Comparison of ENCODE assay signal across 2 cellular contexts in genomic region chr19:39566064-39566463, GRCh38.
TF ChIP-seq lines count a peak whose summit lies in the region.

No MANE protein-coding gene starts in this region.

TF ChIP-seq in A549, 52 proteins besides CTCF, POLR2A, EP300 and RAD21 (continued from another document):
- TF ChIP-seq, protein P1, sequence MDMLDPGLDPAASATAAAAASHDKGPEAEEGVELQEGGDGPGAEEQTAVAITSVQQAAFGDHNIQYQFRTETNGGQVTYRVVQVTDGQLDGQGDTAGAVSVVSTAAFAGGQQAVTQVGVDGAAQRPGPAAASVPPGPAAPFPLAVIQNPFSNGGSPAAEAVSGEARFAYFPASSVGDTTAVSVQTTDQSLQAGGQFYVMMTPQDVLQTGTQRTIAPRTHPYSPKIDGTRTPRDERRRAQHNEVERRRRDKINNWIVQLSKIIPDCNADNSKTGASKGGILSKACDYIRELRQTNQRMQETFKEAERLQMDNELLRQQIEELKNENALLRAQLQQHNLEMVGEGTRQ (IDR thresholded peaks at IDR 0.05) = no peak
- TF ChIP-seq HDAC2 (IDR thresholded peaks at IDR 0.05) = no peak
- TF ChIP-seq, protein P2, sequence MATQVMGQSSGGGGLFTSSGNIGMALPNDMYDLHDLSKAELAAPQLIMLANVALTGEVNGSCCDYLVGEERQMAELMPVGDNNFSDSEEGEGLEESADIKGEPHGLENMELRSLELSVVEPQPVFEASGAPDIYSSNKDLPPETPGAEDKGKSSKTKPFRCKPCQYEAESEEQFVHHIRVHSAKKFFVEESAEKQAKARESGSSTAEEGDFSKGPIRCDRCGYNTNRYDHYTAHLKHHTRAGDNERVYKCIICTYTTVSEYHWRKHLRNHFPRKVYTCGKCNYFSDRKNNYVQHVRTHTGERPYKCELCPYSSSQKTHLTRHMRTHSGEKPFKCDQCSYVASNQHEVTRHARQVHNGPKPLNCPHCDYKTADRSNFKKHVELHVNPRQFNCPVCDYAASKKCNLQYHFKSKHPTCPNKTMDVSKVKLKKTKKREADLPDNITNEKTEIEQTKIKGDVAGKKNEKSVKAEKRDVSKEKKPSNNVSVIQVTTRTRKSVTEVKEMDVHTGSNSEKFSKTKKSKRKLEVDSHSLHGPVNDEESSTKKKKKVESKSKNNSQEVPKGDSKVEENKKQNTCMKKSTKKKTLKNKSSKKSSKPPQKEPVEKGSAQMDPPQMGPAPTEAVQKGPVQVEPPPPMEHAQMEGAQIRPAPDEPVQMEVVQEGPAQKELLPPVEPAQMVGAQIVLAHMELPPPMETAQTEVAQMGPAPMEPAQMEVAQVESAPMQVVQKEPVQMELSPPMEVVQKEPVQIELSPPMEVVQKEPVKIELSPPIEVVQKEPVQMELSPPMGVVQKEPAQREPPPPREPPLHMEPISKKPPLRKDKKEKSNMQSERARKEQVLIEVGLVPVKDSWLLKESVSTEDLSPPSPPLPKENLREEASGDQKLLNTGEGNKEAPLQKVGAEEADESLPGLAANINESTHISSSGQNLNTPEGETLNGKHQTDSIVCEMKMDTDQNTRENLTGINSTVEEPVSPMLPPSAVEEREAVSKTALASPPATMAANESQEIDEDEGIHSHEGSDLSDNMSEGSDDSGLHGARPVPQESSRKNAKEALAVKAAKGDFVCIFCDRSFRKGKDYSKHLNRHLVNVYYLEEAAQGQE (IDR thresholded peaks at IDR 0.05) = peak; percentile 79
- TF ChIP-seq KDM1A (IDR thresholded peaks at IDR 0.05; ENCODE audit: low read depth) = no peak

TF ChIP-seq in GM23338, 12 proteins besides CTCF, POLR2A, EP300 and RAD21:
- TF ChIP-seq, protein P2 (IDR thresholded peaks at IDR 0.05; ENCODE audit: unreplicated experiment) = peak; percentile 69
- TF ChIP-seq ZNF331 (CRISPR knock-in tag; IDR thresholded peaks at IDR 0.05; ENCODE audit: low read depth) (no peak), JUNB (IDR thresholded peaks at IDR 0.05; ENCODE audit: unreplicated experiment) (no peak), CREB1 (CRISPR knock-in tag; IDR thresholded peaks at IDR 0.05; ENCODE audit: low read depth) (no peak), EZH2phosphoT487 (IDR thresholded peaks at IDR 0.05; ENCODE audit: unreplicated experiment) (no peak)
